In genomic region chr10:26804418-26805393, GRCh38 we compare ENCODE assay signal across 15 cellular contexts. TPM values are rescaled to one million over a fixed set of nuclear protein-coding genes. Genes with fewer than 3 reads are reported as not detected.
DNase-seq lines count a peak whose midpoint lies in the region; ATAC-seq and TF ChIP-seq lines count a peak whose summit lies in the region.
"Had no signal": no experiment of that assay in that cellular context is flagged by ENCODE, and none has a peak within 500 bp of the region (broad histone marks: within the 10 kb centered on the region; RNA-seq: fewer than 3 reads in every experiment).

No MANE protein-coding gene starts in this region.

- H3K4me3 Mint-ChIP-seq in effector memory CD8-positive, alpha-beta T cell: peak overlapping the region; percentile 0 to 22
- no peak overlapping the region for H3K4me3 Mint-ChIP-seq in progenitor cell of endocrine pancreas (ENCODE audit: low read depth)
- H3K4me3 Mint-ChIP-seq: dendritic cell treated with granulocyte-macrophage colony-stimulating factor and Interleukin-4, amounts not matched to agents 40 ng/mL and 50 ng/mL, for 4 days had no signal

- peak overlapping the region; percentile 58 for H3K27ac ChIP-seq in DND-41 (ENCODE audit: low read length)
- H3K27ac ChIP-seq in RWPE1: no peak overlapping the region
- H3K27ac ChIP-seq: prostate gland had no signal

- CTCF ChIA-PET in RWPE1 (lab: Yijun Ruan, JAX): interaction anchor here (0.9 kb wide), 1 partner anchor 40 kb away, joined by 3 read pairs; no protein-coding TSS in a partner anchor

- H3K27me3 Mint-ChIP-seq in effector memory CD8-positive, alpha-beta T cell: no peaks in the 10 kb centered on the region
- no peaks in the 10 kb centered on the region for H3K27me3 Mint-ChIP-seq in progenitor cell of endocrine pancreas
- H3K27me3 Mint-ChIP-seq: dendritic cell treated with granulocyte-macrophage colony-stimulating factor and Interleukin-4, amounts not matched to agents 40 ng/mL and 50 ng/mL, for 4 days had no signal

- no peaks in the 10 kb centered on the region for H3K9me3 Mint-ChIP-seq in effector memory CD8-positive, alpha-beta T cell
- no peaks in the 10 kb centered on the region for H3K9me3 Mint-ChIP-seq in progenitor cell of endocrine pancreas (ENCODE audit: low read depth)
- H3K9me3 Mint-ChIP-seq: dendritic cell treated with granulocyte-macrophage colony-stimulating factor and Interleukin-4, amounts not matched to agents 40 ng/mL and 50 ng/mL, for 4 days had no signal

- peaks cover 41% of the 10 kb centered on the region for H3K36me3 Mint-ChIP-seq in effector memory CD8-positive, alpha-beta T cell (ENCODE audit: insufficient read depth)
- H3K36me3 Mint-ChIP-seq in progenitor cell of endocrine pancreas (ENCODE audit: insufficient read depth): no peaks in the 10 kb centered on the region

- peak overlapping the region; percentile 58 for H3K4me2 ChIP-seq in DND-41 (ENCODE audit: insufficient read depth, low read length)

- peak; percentile 97 for ATAC-seq in DND-41 (ENCODE audit: insufficient read depth, low read depth)
- ATAC-seq in effector memory CD8-positive, alpha-beta T cell (replicated peaks): peak; percentile 26
- ATAC-seq in GM18858 (IDR thresholded peaks at IDR 0.05; ENCODE audit: unreplicated experiment): no peak

- H3K4me1 Mint-ChIP-seq in effector memory CD8-positive, alpha-beta T cell (ENCODE audit: low read depth in 2 of 2): peaks cover 62 to 75% of the 10 kb centered on the region in 2 donors
- peaks cover 38% of the 10 kb centered on the region for H3K4me1 Mint-ChIP-seq in progenitor cell of endocrine pancreas (ENCODE audit: low read depth)

- H2AFZ ChIP-seq in DND-41 (ENCODE audit: low read depth, low read length): no peak overlapping the region

- no peaks in the 10 kb centered on the region for H3K9me3 ChIP-seq in DND-41 (ENCODE audit: insufficient read depth, low read length, severe bottlenecking)
- H3K9me3 ChIP-seq: prostate gland, spleen had no signal

- H3K4me3 ChIP-seq in DND-41 (ENCODE audit: low read depth in 1 of 2, low read length in 2 of 2): no peak overlapping the region
- H3K4me3 ChIP-seq: prostate gland, spleen had no signal

- H3K27me3 ChIP-seq in DND-41 (ENCODE audit: insufficient read depth, low read length, poor library complexity): no peaks in the 10 kb centered on the region
- H3K27me3 ChIP-seq: spleen had no signal

- H3K9ac ChIP-seq in DND-41 (ENCODE audit: low read depth, low read length): peak overlapping the region; percentile 27; the same call in 1 of the 2 replicates

- H3K36me3 ChIP-seq in DND-41 (ENCODE audit: insufficient read depth, low read length): no peaks in the 10 kb centered on the region
- H3K36me3 ChIP-seq: prostate gland had no signal

- POLR2A ChIA-PET in RWPE1 (lab: Yijun Ruan, JAX; ENCODE audit: low non-redundant PET): interaction anchor here (0.7 kb wide), 1 partner anchor 15 kb away, joined by 6 read pairs; no protein-coding TSS in a partner anchor

- TF ChIP-seq CTCF in DND-41 (IDR thresholded peaks at IDR 0.05; ENCODE audit: borderline replicate concordance, extremely low read depth, low read length, poor library complexity, severe bottlenecking): no peak
- TF ChIP-seq CTCF in progenitor cell of endocrine pancreas (IDR thresholded peaks at IDR 0.05; ENCODE audit: unreplicated experiment): no peak
- no peak for TF ChIP-seq CTCF in RWPE1 (conservative IDR thresholded peaks at IDR 0.05; ENCODE audit: low read depth)

- DNase-seq in DND-41: peak; percentile 51
- peak; percentile 39 for DNase-seq in NAMALWA (ENCODE audit: low spot score)
- DNase-seq in effector memory CD8-positive, alpha-beta T cell: no peak
- no peak for DNase-seq in progenitor cell of endocrine pancreas (ENCODE audit: low spot score, unreplicated experiment)
- DNase-seq in RWPE1 (ENCODE audit: low spot score): no peak
- no peak for DNase-seq in NK-92 treated with Interleukin-12 subunit alpha and Interleukin-12 subunit beta, amount 100 ng/mL, for 24 hours (lab: John Stamatoyannopoulos, UW)
- DNase-seq: activated CD4-positive, CD25-positive, alpha-beta regulatory T cell treated with anti-CD3 and anti-CD28 coated beads, Interleukin-2, amount 50 U/mL, for 72 hours; GDM1; NCI-H2081; RPMI8226; spleen; T-helper 2 cell had no signal

- peaks cover 94% of the 10 kb centered on the region for H3K79me2 ChIP-seq in DND-41 (ENCODE audit: insufficient read depth, low read length)

- H4K20me1 ChIP-seq in DND-41 (ENCODE audit: insufficient read depth, low read length): peaks cover 54% of the 10 kb centered on the region

- H3K4me1 ChIP-seq in DND-41 (ENCODE audit: insufficient read depth, low read length): peaks cover 70% of the 10 kb centered on the region

- peak overlapping the region in 1 of 2 donors; percentile 2 for H3K27ac Mint-ChIP-seq in effector memory CD8-positive, alpha-beta T cell
- H3K27ac Mint-ChIP-seq in progenitor cell of endocrine pancreas: peak overlapping the region; percentile 55
- H3K27ac Mint-ChIP-seq: dendritic cell treated with granulocyte-macrophage colony-stimulating factor and Interleukin-4, amounts not matched to agents 40 ng/mL and 50 ng/mL, for 4 days had no signal

RNA-seq across cellular contexts. Expression of gene ABI1, which starts 56.1 kb away (rescaled TPM):
- total RNA-seq in progenitor cell of endocrine pancreas: 48.2 and 50.5 TPM in 2 replicates

Comparison
In these comparisons a context has a peak if more than half of its experiments do, and no peak if none do; other contexts are left out.
1. DNase-seq: peak in DND-41 (single experiment) and NAMALWA (single experiment); none in effector memory CD8-positive, alpha-beta T cell (0 of 3), progenitor cell of endocrine pancreas (single experiment), RWPE1 (single experiment) and NK-92 treated with Interleukin-12 subunit alpha and Interleukin-12 subunit beta, amount 100 ng/mL, for 24 hours (single experiment).